Comparison of ENCODE assay signal across 32 cellular contexts in the genomic region with DNA sequence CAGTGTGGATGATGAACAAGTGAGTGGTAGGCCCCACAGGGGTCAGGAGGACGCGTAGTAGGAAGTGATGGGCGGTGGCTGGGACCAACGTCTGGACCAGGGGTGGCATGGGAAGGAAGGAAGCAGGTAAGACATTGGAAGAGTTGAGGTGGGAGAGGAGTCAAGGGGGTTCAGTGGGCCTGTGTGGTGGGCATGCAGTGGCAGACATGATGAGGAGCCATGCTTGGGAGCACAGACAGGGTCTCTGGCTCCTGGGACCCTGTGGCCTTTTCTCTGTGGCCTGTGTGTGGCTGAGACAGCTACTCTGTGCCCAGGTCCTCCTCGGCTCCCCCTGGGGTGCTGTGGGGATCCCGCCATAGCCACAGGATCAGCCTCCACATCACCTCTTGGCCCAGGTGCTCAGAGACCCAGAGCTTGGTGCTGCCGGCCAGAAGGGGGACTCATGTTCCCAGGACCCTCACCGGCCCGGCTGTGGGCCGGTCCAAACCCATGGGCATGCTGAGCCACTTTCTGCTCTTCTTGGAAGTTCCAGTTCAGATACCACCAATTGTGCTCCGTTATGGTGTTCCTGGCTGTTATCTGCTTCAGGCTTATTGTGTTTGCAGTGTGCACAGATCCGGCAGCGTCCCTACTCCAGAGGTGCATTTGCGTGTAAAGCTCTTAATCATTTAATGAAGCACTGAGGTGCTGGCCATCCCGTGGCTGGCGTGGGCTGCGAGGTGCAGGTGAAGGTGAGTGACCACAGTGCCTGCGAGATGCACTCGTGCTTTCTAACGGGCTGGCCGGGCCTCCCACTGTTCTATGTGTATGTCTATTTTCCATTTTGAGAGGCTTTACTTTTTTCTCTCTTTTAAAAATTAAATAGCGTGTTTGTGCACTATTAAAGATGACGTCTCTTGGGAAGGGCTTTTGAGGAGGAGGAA.
"Had no signal": no experiment of that assay in that cellular context is flagged by ENCODE, and none has a peak within 500 bp of the region (broad histone marks: within the 10 kb centered on the region; RNA-seq: fewer than 3 reads in every experiment).

No MANE protein-coding gene starts in this region.

- H3K4me3 Mint-ChIP-seq: activated CD4-positive, alpha-beta T cell treated with anti-CD3 and anti-CD28 coated beads, Interleukin-2, amount 10 ng/mL, durations not matched to agents 24 days and 14 days; activated naive CD4-positive, alpha-beta T cell treated with anti-CD3 and anti-CD28 coated beads, Interleukin-2, amount 50 U/mL, for 24 hours; activated naive CD8-positive, alpha-beta T cell treated with anti-CD3 and anti-CD28 coated beads, Interleukin-2, amount 10 ng/mL, durations not matched to agents 7 days and 5 days; activated T-cell treated with anti-CD3 and anti-CD28 coated beads, Interleukin-2, amount 50 U/mL, for 24 hours; T-helper 1 cell treated with Interleukin-12 subunit alpha and Interleukin-12 subunit beta and Interleukin-4 antibody, amounts not matched to agents 30 μg/mL and 1 μg/mL, for 36 hours; T-helper 2 cell treated with Interferon-gamma antibody and Interleukin-4, amounts not matched to agents 5 μg/mL and 100 μg/mL, for 36 hours had no signal

- H3K36me3 Mint-ChIP-seq: activated naive CD4-positive, alpha-beta T cell treated with anti-CD3 and anti-CD28 coated beads, Interleukin-2, amount 50 U/mL, for 24 hours; activated naive CD8-positive, alpha-beta T cell treated with anti-CD3 and anti-CD28 coated beads, Interleukin-2, amount 10 ng/mL, durations not matched to agents 7 days and 5 days had no signal

- H3K9me3 ChIP-seq: ascending aorta, Peyer's patch, SK-N-SH had no signal

- H3K9me3 Mint-ChIP-seq: activated CD4-positive, alpha-beta T cell treated with anti-CD3 and anti-CD28 coated beads, Interleukin-2, amount 10 ng/mL, durations not matched to agents 24 days and 14 days; activated naive CD4-positive, alpha-beta T cell treated with anti-CD3 and anti-CD28 coated beads, Interleukin-2, amount 50 U/mL, for 24 hours; activated naive CD8-positive, alpha-beta T cell treated with anti-CD3 and anti-CD28 coated beads, Interleukin-2, amount 10 ng/mL, durations not matched to agents 7 days and 5 days; activated T-cell treated with anti-CD3 and anti-CD28 coated beads, Interleukin-2, amount 50 U/mL, for 24 hours; activated T-helper 2 cell treated with anti-CD3 and anti-CD28 coated beads, Interferon-gamma antibody, Interleukin-2, Interleukin-4, amounts not matched to agents 10 μg/mL and 5 μg/mL and 100 μg/mL, durations not matched to agents 14 hours and 24 hours and 36 hours; T-helper 1 cell treated with Interleukin-12 subunit alpha and Interleukin-12 subunit beta and Interleukin-4 antibody, amounts not matched to agents 30 μg/mL and 1 μg/mL, for 36 hours; T-helper 2 cell treated with Interferon-gamma antibody and Interleukin-4, amounts not matched to agents 5 μg/mL and 100 μg/mL, for 36 hours had no signal

- DNase-seq: activated CD4-positive, alpha-beta T cell treated with anti-CD3 and anti-CD28 coated beads, Interleukin-2, amount 10 ng/mL, durations not matched to agents 24 days and 14 days; activated CD4-positive, alpha-beta T cell treated with anti-CD3 and anti-CD28 coated beads, Interleukin-2, amount 50 U/mL, for 4 hours; activated gamma-delta T cell; activated naive CD4-positive, alpha-beta T cell treated with Interleukin-2 at 50 U/mL for 16 hours; activated naive CD8-positive, alpha-beta T cell treated with anti-CD3 and anti-CD28 coated beads, Interleukin-2, amount 10 ng/mL, durations not matched to agents 7 days and 5 days; activated T-cell treated with anti-CD3 and anti-CD28 coated beads, Interleukin-2, amount 50 U/mL, for 24 hours; amygdala; MM.1S; NCI-H1092 treated with DMSO at 0.1 percent for 48 hours; NCI-H1417; NCI-H146; NCI-H187; NCI-H2029 treated with DMSO at 0.1 percent for 48 hours; NCI-H2107; NCI-H2171; NCI-H510A; NCI-H526; NCI-H748 treated with DMSO at 0.1 percent for 48 hours; NK-92 treated with Interleukin-12 subunit alpha and Interleukin-12 subunit beta, amount 100 ng/mL, for 24 hours; PC-3; RPMI8226; SHP77 treated with DMSO at 0.1 percent for 48 hours; SK-N-SH had no signal

- H3K4me1 Mint-ChIP-seq: activated CD4-positive, alpha-beta T cell treated with anti-CD3 and anti-CD28 coated beads, Interleukin-2, amount 10 ng/mL, durations not matched to agents 24 days and 14 days; activated naive CD4-positive, alpha-beta T cell treated with anti-CD3 and anti-CD28 coated beads, Interleukin-2, amount 50 U/mL, for 24 hours; activated naive CD8-positive, alpha-beta T cell treated with anti-CD3 and anti-CD28 coated beads, Interleukin-2, amount 10 ng/mL, durations not matched to agents 7 days and 5 days had no signal

- H3K27ac ChIP-seq: ascending aorta, cardiac muscle cell, KMS-11, Peyer's patch, SJSA1 had no signal

- ATAC-seq: PC-3 had no signal

- H3K4me1 ChIP-seq: ascending aorta, Peyer's patch, SJSA1 had no signal

- H3K4me3 ChIP-seq: ascending aorta, cardiac muscle cell, Peyer's patch, SJSA1 had no signal

- H3K27ac Mint-ChIP-seq: activated CD4-positive, alpha-beta T cell treated with anti-CD3 and anti-CD28 coated beads, Interleukin-2, amount 10 ng/mL, durations not matched to agents 24 days and 14 days; activated naive CD4-positive, alpha-beta T cell treated with anti-CD3 and anti-CD28 coated beads, Interleukin-2, amount 50 U/mL, for 24 hours; activated naive CD8-positive, alpha-beta T cell treated with anti-CD3 and anti-CD28 coated beads, Interleukin-2, amount 10 ng/mL, durations not matched to agents 7 days and 5 days; activated T-cell treated with anti-CD3 and anti-CD28 coated beads, Interleukin-2, amount 50 U/mL, for 24 hours; activated T-helper 2 cell treated with anti-CD3 and anti-CD28 coated beads, Interferon-gamma antibody, Interleukin-2, Interleukin-4, amounts not matched to agents 10 μg/mL and 5 μg/mL and 100 μg/mL, durations not matched to agents 14 hours and 24 hours and 36 hours; T-helper 1 cell treated with Interleukin-12 subunit alpha and Interleukin-12 subunit beta and Interleukin-4 antibody, amounts not matched to agents 30 μg/mL and 1 μg/mL, for 36 hours; T-helper 2 cell treated with Interferon-gamma antibody and Interleukin-4, amounts not matched to agents 5 μg/mL and 100 μg/mL, for 36 hours had no signal

- H3K36me3 ChIP-seq: ascending aorta, cardiac muscle cell, Peyer's patch, SJSA1 had no signal

- H3K27me3 ChIP-seq: ascending aorta had no signal
